ENCODE assay signal across 22 cellular contexts in genomic region chr16:56671706-56672105, GRCh38. TPM values are rescaled to one million over a fixed set of nuclear protein-coding genes. Genes with fewer than 3 reads are reported as not detected.
A peak's percentile ranks its signal among the peaks of the same experiment; 100 is the strongest.
DNase-seq lines count a peak whose midpoint lies in the region; ATAC-seq, FAIRE-seq and TF ChIP-seq lines count a peak whose summit lies in the region.
"Had no signal": no experiment of that assay in that cellular context is flagged by ENCODE, and none has a peak within 500 bp of the region (broad histone marks: within the 10 kb centered on the region; RNA-seq: fewer than 3 reads in every experiment).

No MANE protein-coding gene starts in this region.

- peaks cover 30% of the 10 kb centered on the region for H3K27me3 ChIP-seq in GM23248 (replicated peaks; ENCODE audit: insufficient read depth)
- peaks cover 70 to 79% of the 10 kb centered on the region in 2 experiments for H3K27me3 ChIP-seq in endothelial cell of umbilical vein (ENCODE audit: control insufficient read depth in 2 of 2, insufficient read depth in 2 of 2, low read length in 2 of 2)
- peaks cover 14 to 81% (median 33%) of the 10 kb centered on the region in 9 donors for H3K27me3 ChIP-seq in heart left ventricle

- POLR2A ChIA-PET in endothelial cell of umbilical vein (lab: Charles Lee) = no interaction called here

- DNase-seq in GM23248 (peak; percentile 23), NCI-H69 (lab: John Stamatoyannopoulos, UW) (peak; percentile 4), endothelial cell of umbilical vein (ENCODE audit: low read depth, low spot score) (no peak), posterior vena cava (ENCODE audit: low spot score) (peak; percentile 50), heart left ventricle (no peak), NCI-H774 (lab: John Stamatoyannopoulos, UW) (no peak), NCI-H2029 (lab: John Stamatoyannopoulos, UW) (no peak)
- DNase-seq: CD8-positive, alpha-beta memory T cell; DMS79; HCEC 1CT; NCI-H1436; NCI-H2081; NCI-H526 treated with DMSO at 0.1 percent for 48 hours; NK-92 treated with Interleukin-12 subunit alpha and Interleukin-12 subunit beta, amount 100 ng/mL, for 24 hours; SJCRH30 had no signal

- H3K79me2 ChIP-seq in GM23248 (ENCODE audit: insufficient read depth) (no peaks in the 10 kb centered on the region), endothelial cell of umbilical vein (ENCODE audit: control insufficient read depth, insufficient read depth, low read length) (no peaks in the 10 kb centered on the region)

- H3F3A ChIP-seq in GM23248 (ENCODE audit: insufficient read depth) = no peaks in the 10 kb centered on the region

- BruUV-seq in endothelial cell of umbilical vein (replicated peaks; lab: Mats Ljungman, UMichigan) = no TSS peak

- no peaks in the 10 kb centered on the region for H3K4me1 ChIP-seq in GM23248 (ENCODE audit: insufficient read depth)
- peaks cover 3% of the 10 kb centered on the region for H3K4me1 ChIP-seq in endothelial cell of umbilical vein (ENCODE audit: control insufficient read depth, extremely low read depth, insufficient read depth, low read length)
- peaks cover 0 to 28% (median 15%) of the 10 kb centered on the region in 12 donors for H3K4me1 ChIP-seq in heart left ventricle
- H3K4me1 ChIP-seq: SJCRH30 had no signal

- no peaks in the 10 kb centered on the region for H3K9me1 ChIP-seq in endothelial cell of umbilical vein (replicated peaks; ENCODE audit: control insufficient read depth, extremely low read depth, insufficient read depth, low read length)

- H3K9me2 ChIP-seq in GM23248 (ENCODE audit: insufficient read depth) = no peaks in the 10 kb centered on the region

- H3K9ac ChIP-seq in GM23248 (no peak overlapping the region), endothelial cell of umbilical vein (replicated peaks; ENCODE audit: extremely low read depth, insufficient read depth, low read length) (no peak overlapping the region)

- 49 to 61% methylated on average over 2 of the region's 2 CpGs for WGBS in GM23248 (ENCODE audit: low coverage in 1 of 2, low lambda C conversion rate in 2 of 2, missing lambda C conversion rate in 2 of 2), 2 experiments
- WGBS in heart left ventricle, 4 donors = 65 to 84% (median 71%) methylated on average over 2 of the region's 2 CpGs

- no peak overlapping the region for H2AFZ ChIP-seq in GM23248
- no peak overlapping the region for H2AFZ ChIP-seq in endothelial cell of umbilical vein (ENCODE audit: low read depth, low read length)

- intact Hi-C loops in endothelial cell of umbilical vein (cut with micrococcal nuclease) = no loop called here
- intact Hi-C loops in posterior vena cava (cut with DNase I) = no loop called here
- intact Hi-C loops in heart left ventricle (cut with DNase I) = no loop called here

- ATAC-seq in heart left ventricle (no peak), GM18907 (IDR thresholded peaks at IDR 0.05; ENCODE audit: unreplicated experiment) (no peak)
- ATAC-seq: K562 had no signal

- peak; percentile 68 for FAIRE-seq in endothelial cell of umbilical vein (lab: Jason Lieb, UNC)
- FAIRE-seq: D721Med, K562 had no signal

- TF ChIP-seq POLR2A in endothelial cell of umbilical vein (IDR thresholded peaks at IDR 0.05; ENCODE audit: low read depth, low read length) (no peak), heart left ventricle (IDR thresholded peaks at IDR 0.05) (no peak)

- dilution Hi-C loops in endothelial cell of umbilical vein (cut with MboI; ENCODE audit: extremely low pct_ligation_motif_present, low sequenced_read_pairs) = no loop called here

- H3K36me3 ChIP-seq in GM23248 (ENCODE audit: low read depth) (no peaks in the 10 kb centered on the region), endothelial cell of umbilical vein (ENCODE audit: control insufficient read depth in 2 of 2, extremely low read depth in 1 of 2, insufficient read depth in 2 of 2, low read length in 2 of 2) (no peaks in the 10 kb centered on the region), heart left ventricle (no peaks in the 10 kb centered on the region)
- H3K36me3 ChIP-seq: SJCRH30 had no signal

- H3K4me3 ChIP-seq in GM23248 (no peak overlapping the region), endothelial cell of umbilical vein (replicated peaks in 1 of 3; ENCODE audit: insufficient read depth in 1 of 3, low read depth in 1 of 3, low read length in 3 of 3) (no peak overlapping the region), heart left ventricle (no peak overlapping the region)
- H3K4me3 ChIP-seq: K562, SJCRH30 had no signal

- TF ChIP-seq CTCF in endothelial cell of umbilical vein (IDR thresholded peaks at IDR 0.05; ENCODE audit: extremely low read depth in 1 of 2, insufficient read depth in 1 of 2, low read depth in 1 of 2, low read length in 2 of 2) (no peak), heart left ventricle (IDR thresholded peaks at IDR 0.05) (no peak)

- no peaks in the 10 kb centered on the region for H3K9me3 ChIP-seq in GM23248 (ENCODE audit: low read depth)
- no peaks in the 10 kb centered on the region for H3K9me3 ChIP-seq in endothelial cell of umbilical vein (replicated peaks; ENCODE audit: control insufficient read depth, insufficient read depth, low read length)
- H3K9me3 ChIP-seq in heart left ventricle = no peaks in the 10 kb centered on the region
- H3K9me3 ChIP-seq: SJCRH30 had no signal

- in situ Hi-C loops in GM23248 (cut with MboI) = no loop called here

- H4K20me1 ChIP-seq in GM23248 (ENCODE audit: insufficient read depth) = no peaks in the 10 kb centered on the region
- no peaks in the 10 kb centered on the region for H4K20me1 ChIP-seq in endothelial cell of umbilical vein (replicated peaks; ENCODE audit: control insufficient read depth, extremely low read depth, insufficient read depth, low read length)

- CTCF ChIA-PET in endothelial cell of umbilical vein (lab: Charles Lee) = interaction anchor here (2.4 kb wide), 1 partner anchor 20 kb away, joined by 6 read pairs; the partner anchor contains the start of gene MT1B

- H3K4me2 ChIP-seq in GM23248 (ENCODE audit: unreplicated experiment) (no peak overlapping the region), endothelial cell of umbilical vein (ENCODE audit: insufficient read depth, low read length) (no peak overlapping the region)

- H3K27ac ChIP-seq in GM23248 = no peak overlapping the region
- no peak overlapping the region for H3K27ac ChIP-seq in endothelial cell of umbilical vein (ENCODE audit: insufficient read depth, low read depth, low read length)
- no peak overlapping the region for H3K27ac ChIP-seq in heart left ventricle
- H3K27ac ChIP-seq: SJCRH30 had no signal

RNA-seq across cellular contexts. Expression of gene MT1H, which starts 2.1 kb away (rescaled TPM):
- not detected in 2 replicates for total RNA-seq in GM23248 (2014; rRNA removed; shearing (Covaris generic))
- polyA plus RNA-seq in GM23248 (2016; fragmentation: Nextera tagmentation; extraction: Ambion mirVana) = not detected in 2 replicates
- not detected in 2 replicates for total RNA-seq in endothelial cell of umbilical vein
- polyA plus RNA-seq in endothelial cell of umbilical vein = not detected in 2 replicates
- polyA plus RNA-seq in endothelial cell of umbilical vein (2011; cell fraction: cytosol; rRNA removed) = not detected in 2 replicates
- polyA plus RNA-seq in endothelial cell of umbilical vein (2011; cell fraction: nucleus; rRNA removed) = not detected in 2 replicates
- not detected in 2 replicates for polyA plus RNA-seq in endothelial cell of umbilical vein (2012)
- not detected in 2 replicates for polyA minus RNA-seq in endothelial cell of umbilical vein
- not detected for polyA minus RNA-seq in endothelial cell of umbilical vein (2011; cell fraction: cytosol; rRNA and poly(A)+ RNA removed)
- polyA minus RNA-seq in endothelial cell of umbilical vein (2011; cell fraction: nucleus; rRNA and poly(A)+ RNA removed) = not detected in 2 replicates
- 1 to 10 TPM in 1 of 2 donors, not detected in 1; 2.0 TPM for total RNA-seq in posterior vena cava
- 1 to 10 TPM in 2 of 9 donors, not detected in 7; 2.2 to 3.1 TPM for total RNA-seq in heart left ventricle
- not detected for polyA plus RNA-seq in heart left ventricle
- total RNA-seq: K562, OCI-LY7, RPMI7951, SJCRH30 had no signal
- polyA plus RNA-seq: AG04450; BJ; CD8-positive, alpha-beta memory T cell had no signal

RNA-seq across cellular contexts. Expression of gene MT1G, which starts 3.8 kb away (rescaled TPM):
- total RNA-seq in GM23248 (2014; rRNA removed; shearing (Covaris generic)) = not detected in 2 replicates
- polyA plus RNA-seq in GM23248 (2016; fragmentation: Nextera tagmentation; extraction: Ambion mirVana) = 3.3 and 4.4 TPM in 2 replicates
- total RNA-seq in endothelial cell of umbilical vein = not detected in 2 replicates
- 0.53 TPM in 1 of 2 replicates, not detected in the other for polyA plus RNA-seq in endothelial cell of umbilical vein
- polyA plus RNA-seq in endothelial cell of umbilical vein (2011; cell fraction: cytosol; rRNA removed) = 0.59 and 2.2 TPM in 2 replicates
- not detected in 2 replicates for polyA plus RNA-seq in endothelial cell of umbilical vein (2011; cell fraction: nucleus; rRNA removed)
- 0.90 and 1.6 TPM in 2 replicates for polyA plus RNA-seq in endothelial cell of umbilical vein (2012)
- polyA minus RNA-seq in endothelial cell of umbilical vein = not detected in 2 replicates
- not detected for polyA minus RNA-seq in endothelial cell of umbilical vein (2011; cell fraction: cytosol; rRNA and poly(A)+ RNA removed)
- not detected in 2 replicates for polyA minus RNA-seq in endothelial cell of umbilical vein (2011; cell fraction: nucleus; rRNA and poly(A)+ RNA removed)
- 10 to 100 TPM; 14.0 to 26.7 TPM for total RNA-seq in posterior vena cava
- total RNA-seq in heart left ventricle = 10 to 100 TPM in 1 of 9 donors, 1 to 10 TPM in 2, not detected in 6; 1.4 to 19.1 (median 6.0) TPM
- 1 to 10 TPM in 1 of 2 donors, not detected in 1; 7.2 TPM for polyA plus RNA-seq in heart left ventricle
- total RNA-seq: OCI-LY7, SJCRH30 had no signal
- polyA plus RNA-seq: AG04450; CD8-positive, alpha-beta memory T cell had no signal

RNA-seq across cellular contexts. Expression of gene MT1X, which starts 10.6 kb away (rescaled TPM):
- 26.2 and 113 TPM in 2 replicates for total RNA-seq in GM23248 (2014; rRNA removed; shearing (Covaris generic))
- polyA plus RNA-seq in GM23248 (2016; fragmentation: Nextera tagmentation; extraction: Ambion mirVana) (126 and 146 TPM in 2 replicates), endothelial cell of umbilical vein (46.7 and 73.6 TPM in 2 replicates), heart left ventricle (100 to 1,000 TPM; 144 to 145 TPM)
- total RNA-seq in endothelial cell of umbilical vein (15.6 and 19.2 TPM in 2 replicates), posterior vena cava (100 to 1,000 TPM; 459 to 753 TPM), heart left ventricle (100 to 1,000 TPM in 4 of 9 donors, 10 to 100 TPM in 5; 20.6 to 918 (median 77.7) TPM)
- polyA plus RNA-seq in endothelial cell of umbilical vein (2011; cell fraction: cytosol; rRNA removed) = 43.6 and 70.2 TPM in 2 replicates
- polyA plus RNA-seq in endothelial cell of umbilical vein (2011; cell fraction: nucleus; rRNA removed) = 14.6 and 17.1 TPM in 2 replicates
- polyA plus RNA-seq in endothelial cell of umbilical vein (2012) = 31.4 and 55.7 TPM in 2 replicates
- 17.9 and 45.3 TPM in 2 replicates for polyA minus RNA-seq in endothelial cell of umbilical vein
- 21.5 TPM for polyA minus RNA-seq in endothelial cell of umbilical vein (2011; cell fraction: cytosol; rRNA and poly(A)+ RNA removed)
- 5.0 and 5.4 TPM in 2 replicates for polyA minus RNA-seq in endothelial cell of umbilical vein (2011; cell fraction: nucleus; rRNA and poly(A)+ RNA removed)

RNA-seq across cellular contexts. Expression of gene MT1F, which starts 13.9 kb away (rescaled TPM):
- total RNA-seq in GM23248 (2014; rRNA removed; shearing (Covaris generic)) = 1.1 TPM in 1 of 2 replicates, not detected in the other
- polyA plus RNA-seq in GM23248 (2016; fragmentation: Nextera tagmentation; extraction: Ambion mirVana) (4.5 and 5.4 TPM in 2 replicates), endothelial cell of umbilical vein (2.2 and 2.3 TPM in 2 replicates), heart left ventricle (1 to 10 TPM; 1.3 to 1.4 TPM)
- total RNA-seq in endothelial cell of umbilical vein (1.4 and 2.6 TPM in 2 replicates), posterior vena cava (10 to 100 TPM in 1 of 2 donors, 1 to 10 TPM in 1; 9.1 to 10.6 TPM), heart left ventricle (1 to 10 TPM in 7 of 9 donors, not detected in 2; 1.3 to 8.1 (median 3.3) TPM)
- 2.6 and 3.1 TPM in 2 replicates for polyA plus RNA-seq in endothelial cell of umbilical vein (2011; cell fraction: cytosol; rRNA removed)
- 0.59 and 1.3 TPM in 2 replicates for polyA plus RNA-seq in endothelial cell of umbilical vein (2011; cell fraction: nucleus; rRNA removed)
- polyA plus RNA-seq in endothelial cell of umbilical vein (2012) = 0.52 and 1.4 TPM in 2 replicates
- 0.53 and 1.3 TPM in 2 replicates for polyA minus RNA-seq in endothelial cell of umbilical vein
- not detected for polyA minus RNA-seq in endothelial cell of umbilical vein (2011; cell fraction: cytosol; rRNA and poly(A)+ RNA removed)
- polyA minus RNA-seq in endothelial cell of umbilical vein (2011; cell fraction: nucleus; rRNA and poly(A)+ RNA removed) = 1.1 TPM in 1 of 2 replicates, not detected in the other
- total RNA-seq: SJCRH30 had no signal

RNA-seq across cellular contexts. Expression of gene MT1B, which starts 20.0 kb away (rescaled TPM):
- total RNA-seq in GM23248 (2014; rRNA removed; shearing (Covaris generic)) = not detected in 2 replicates
- polyA plus RNA-seq in GM23248 (2016; fragmentation: Nextera tagmentation; extraction: Ambion mirVana) = not detected in 2 replicates
- not detected in 2 replicates for total RNA-seq in endothelial cell of umbilical vein
- polyA plus RNA-seq in endothelial cell of umbilical vein = not detected in 2 replicates
- not detected in 2 replicates for polyA plus RNA-seq in endothelial cell of umbilical vein (2011; cell fraction: cytosol; rRNA removed)
- not detected in 2 replicates for polyA plus RNA-seq in endothelial cell of umbilical vein (2011; cell fraction: nucleus; rRNA removed)
- not detected in 2 replicates for polyA plus RNA-seq in endothelial cell of umbilical vein (2012)
- not detected in 2 replicates for polyA minus RNA-seq in endothelial cell of umbilical vein
- not detected for polyA minus RNA-seq in endothelial cell of umbilical vein (2011; cell fraction: cytosol; rRNA and poly(A)+ RNA removed)
- polyA minus RNA-seq in endothelial cell of umbilical vein (2011; cell fraction: nucleus; rRNA and poly(A)+ RNA removed) = not detected in 2 replicates
- not detected for total RNA-seq in posterior vena cava
- not detected for total RNA-seq in heart left ventricle
- polyA plus RNA-seq in heart left ventricle = not detected
- total RNA-seq: CD8-positive, alpha-beta memory T cell; K562; OCI-LY7; RPMI7951; SJCRH30 had no signal
- polyA plus RNA-seq: AG04450; BJ; CD8-positive, alpha-beta memory T cell; K562 had no signal

Comparison
In these comparisons a context has a peak if more than half of its experiments do, and no peak if none do; other contexts are left out.
1. DNase-seq: peak in GM23248 (single experiment), NCI-H69 (single experiment) and posterior vena cava (single experiment); none in endothelial cell of umbilical vein (single experiment), heart left ventricle (0 of 5), NCI-H774 (single experiment) and NCI-H2029 (single experiment).